18 cellular contexts compared by ENCODE assay signal in genomic region chr13:88617176-88617575, GRCh38.
"Had no signal": no experiment of that assay in that cellular context is flagged by ENCODE, and none has a peak within 500 bp of the region (broad histone marks: within the 10 kb centered on the region; RNA-seq: fewer than 3 reads in every experiment).

No MANE protein-coding gene starts in this region.

- DNase-seq: effector memory CD4-positive, alpha-beta T cell; gastrocnemius medialis; heart right ventricle; hypothalamus; islet precursor cell; naive B cell; right cardiac atrium; small intestine; stimulated activated CD4-positive, alpha-beta T cell treated with anti-CD3 and anti-CD28 coated beads, Interleukin-12 subunit alpha, Interleukin-12 subunit beta, amount 100 ng/mL, for 4 hours; stimulated activated naive CD4-positive, alpha-beta T cell; stomach; substantia nigra; transverse colon had no signal

- H3K27ac ChIP-seq: epithelial cell of prostate, esophagus muscularis mucosa, gastrocnemius medialis, heart right ventricle, neutrophil, stomach, thoracic aorta, transverse colon had no signal

- H3K4me3 Mint-ChIP-seq: naive B cell, nephron had no signal

- H3K4me1 Mint-ChIP-seq: nephron had no signal

- H3K4me1 ChIP-seq: esophagus muscularis mucosa, gastrocnemius medialis, heart right ventricle, stomach, transverse colon had no signal

- H3K4me3 ChIP-seq: esophagus muscularis mucosa, gastrocnemius medialis, heart right ventricle, stomach, thoracic aorta, transverse colon had no signal

- H3K27me3 ChIP-seq: esophagus muscularis mucosa, gastrocnemius medialis, heart right ventricle, neutrophil, stomach, transverse colon had no signal

- H3K36me3 ChIP-seq: esophagus muscularis mucosa, gastrocnemius medialis, heart right ventricle, neutrophil, stomach, thoracic aorta, transverse colon had no signal

- H3K27me3 Mint-ChIP-seq: naive B cell had no signal

- H3K27ac Mint-ChIP-seq: naive B cell, nephron had no signal

- H3K9me3 ChIP-seq: esophagus muscularis mucosa, gastrocnemius medialis, neutrophil, stomach, thoracic aorta, transverse colon had no signal

- H3K36me3 Mint-ChIP-seq: naive B cell had no signal
